Comparison of ENCODE assay signal across 22 cellular contexts in the genomic region with DNA sequence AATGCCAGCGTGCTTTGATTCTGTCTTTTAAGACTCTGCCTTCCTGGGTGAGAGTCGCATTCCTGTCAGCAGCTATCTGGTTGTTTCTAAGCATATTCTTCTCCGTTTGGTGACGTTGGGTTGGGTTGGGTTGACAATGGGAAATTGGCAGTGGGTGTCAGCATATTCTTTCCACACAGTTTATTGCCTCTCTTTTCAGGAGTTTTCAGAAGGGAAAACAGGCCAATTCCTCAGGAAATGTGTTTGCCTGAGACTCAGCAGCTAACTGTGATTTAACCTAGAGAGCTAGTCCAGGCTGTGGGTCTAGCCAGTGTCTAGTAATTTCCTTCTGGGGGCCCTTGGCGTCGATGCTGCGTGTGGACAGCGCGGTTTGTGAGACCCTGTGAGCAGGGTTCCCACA. TPM values are rescaled to one million over a fixed set of nuclear protein-coding genes. Genes with fewer than 3 reads are reported as not detected.
DNase-seq lines count a peak whose midpoint lies in the region; ATAC-seq and TF ChIP-seq lines count a peak whose summit lies in the region.
"Had no signal": no experiment of that assay in that cellular context is flagged by ENCODE, and none has a peak within 500 bp of the region (broad histone marks: within the 10 kb centered on the region; RNA-seq: fewer than 3 reads in every experiment).

No MANE protein-coding gene starts in this region.

- no peak for ATAC-seq in GM21619 (IDR thresholded peaks at IDR 0.05; ENCODE audit: unreplicated experiment)
- ATAC-seq in HG03354 (IDR thresholded peaks at IDR 0.05; ENCODE audit: poor library complexity, severe bottlenecking, unreplicated experiment) = no peak

- H3K9me3 ChIP-seq in osteoblast (ENCODE audit: low read depth, low read length) = no peaks in the 10 kb centered on the region
- no peaks in the 10 kb centered on the region for H3K9me3 ChIP-seq in HAP-1
- H3K9me3 ChIP-seq: MG63, SJSA1 had no signal

- H3K4me1 ChIP-seq in osteoblast (ENCODE audit: insufficient read depth, low read length) (peaks cover 11% of the 10 kb centered on the region), HAP-1 (no peaks in the 10 kb centered on the region)

- in situ Hi-C loops in HAP-1 (cut with MboI; ENCODE audit: low sequenced_read_pairs) = no loop called here

- peak overlapping the region; percentile 79 for H3K27ac Mint-ChIP-seq in endothelial cell (ENCODE audit: unreplicated experiment)

- H3K36me3 ChIP-seq in osteoblast (ENCODE audit: insufficient read depth, low read length) (no peaks in the 10 kb centered on the region), HAP-1 (replicated peaks) (no peaks in the 10 kb centered on the region)
- H3K36me3 ChIP-seq: MG63 had no signal

- H3K27ac ChIP-seq in osteoblast (ENCODE audit: low read depth, low read length) = no peak overlapping the region
- H3K27ac ChIP-seq: SJSA1 had no signal

- H3K27me3 ChIP-seq in osteoblast (ENCODE audit: insufficient read depth, low read length) (no peaks in the 10 kb centered on the region), HAP-1 (ENCODE audit: low read depth) (no peaks in the 10 kb centered on the region)
- H3K27me3 ChIP-seq: MG63, SJSA1 had no signal

- peaks cover 79% of the 10 kb centered on the region for H3K79me2 ChIP-seq in osteoblast (ENCODE audit: insufficient read depth, low read length)

- peaks cover 70% of the 10 kb centered on the region for H3K4me1 Mint-ChIP-seq in endothelial cell (ENCODE audit: unreplicated experiment)

- H4K20me1 ChIP-seq in osteoblast (ENCODE audit: insufficient read depth, low read length) = peaks cover 56% of the 10 kb centered on the region

- no peaks in the 10 kb centered on the region for H3K9me3 Mint-ChIP-seq in endothelial cell (ENCODE audit: unreplicated experiment)

- TF ChIP-seq CTCF in endothelial cell (IDR thresholded peaks at IDR 0.05; ENCODE audit: unreplicated experiment) = no peak
- TF ChIP-seq CTCF in osteoblast (IDR thresholded peaks at IDR 0.05; ENCODE audit: extremely low read depth, low read depth, low read length) = no peak

- H3K4me3 ChIP-seq in osteoblast (ENCODE audit: insufficient read depth, low read length) (no peak overlapping the region), HAP-1 (no peak overlapping the region)
- H3K4me3 ChIP-seq: MG63, SJSA1 had no signal

- DNase-seq in dermis blood vessel endothelial cell (peak; percentile 55), endothelial cell (ENCODE audit: low spot score) (no peak), osteoblast (ENCODE audit: insufficient read length, low spot score, missing footprints) (peak; percentile 21), hippocampal formation (lab: John Stamatoyannopoulos, UW) (no peak), HAP-1 (ENCODE audit: low spot score in 2 of 2) (no peak)
- DNase-seq: C1 segment of cervical spinal cord; CD4-positive, alpha-beta memory T cell; COR-L47; IMR-90; KG1; MG63; NCI-H1105 treated with DMSO at 0.1 percent for 48 hours; NCI-H1694; NCI-H2029 treated with DMSO at 0.1 percent for 48 hours; NCI-H2227 treated with DMSO at 0.1 percent for 48 hours; NCI-H510A; NCI-H69; Right ventricle myocardium superior; RPMI8226 had no signal

- H3K27me3 Mint-ChIP-seq in endothelial cell (ENCODE audit: unreplicated experiment) = peaks cover 4% of the 10 kb centered on the region

- peaks cover 12% of the 10 kb centered on the region for H3K36me3 Mint-ChIP-seq in endothelial cell (ENCODE audit: low read depth, unreplicated experiment)
- H3K36me3 Mint-ChIP-seq: CD4-positive, alpha-beta memory T cell had no signal

- H2AFZ ChIP-seq in osteoblast (ENCODE audit: low read length) = no peak overlapping the region

- no peak overlapping the region for H3K4me2 ChIP-seq in osteoblast (ENCODE audit: insufficient read depth, low read length)

- H3K4me3 Mint-ChIP-seq in endothelial cell (ENCODE audit: unreplicated experiment) = no peak overlapping the region
- H3K4me3 Mint-ChIP-seq: CD4-positive, alpha-beta memory T cell had no signal

RNA-seq across cellular contexts. Expression of a gene that starts 21.2 kb away (rescaled TPM):
- total RNA-seq in dermis blood vessel endothelial cell (31.1 and 34.2 TPM in 2 replicates), endothelial cell (ENCODE audit: unreplicated experiment) (74.5 TPM), osteoblast (13.6 and 18.1 TPM in 2 replicates)

Comparison
In these comparisons a context has a peak if more than half of its experiments do, and no peak if none do; other contexts are left out.
1. DNase-seq: peak in dermis blood vessel endothelial cell (single experiment) and osteoblast (single experiment); none in endothelial cell (single experiment), hippocampal formation (0 of 2) and HAP-1 (0 of 2).